9 cellular contexts compared by ENCODE assay signal in genomic region chr10:104925232-104925851, GRCh38.
DNase-seq lines count a peak whose midpoint lies in the region; ATAC-seq and TF ChIP-seq lines count a peak whose summit lies in the region.
"Had no signal": no experiment of that assay in that cellular context is flagged by ENCODE, and none has a peak within 500 bp of the region (broad histone marks: within the 10 kb centered on the region; RNA-seq: fewer than 3 reads in every experiment).

No MANE protein-coding gene starts in this region.

- H3K4me1 Mint-ChIP-seq in mesothelial cell of epicardium, result peaks cover 4% of the 10 kb centered on the region

- H3K9me3 ChIP-seq in mammary epithelial cell (replicated peaks; ENCODE audit: insufficient read depth, low read length), result no peaks in the 10 kb centered on the region
- H3K9me3 ChIP-seq: BLaER1 had no signal

- WGBS in mammary epithelial cell (ENCODE audit: low coverage, missing lambda C conversion rate), result 17% methylated on average over 3 of the region's 3 CpGs

- H4K20me1 ChIP-seq in mammary epithelial cell (ENCODE audit: insufficient read depth, low read length), result no peaks in the 10 kb centered on the region
- H4K20me1 ChIP-seq: BLaER1 had no signal

- H3K4me1 ChIP-seq in mammary epithelial cell (ENCODE audit: insufficient read depth, low read length), result no peaks in the 10 kb centered on the region
- H3K4me1 ChIP-seq: BLaER1 had no signal

- H3K4me3 ChIP-seq in mammary epithelial cell (replicated peaks in 1 of 3; ENCODE audit: insufficient read depth in 1 of 3, low read depth in 2 of 3, low read length in 3 of 3), result no peak overlapping the region
- H3K4me3 ChIP-seq: BLaER1 had no signal

- no peaks in the 10 kb centered on the region for H3K9me3 Mint-ChIP-seq in mesothelial cell of epicardium

- H3K36me3 ChIP-seq in mammary epithelial cell (ENCODE audit: insufficient read depth, low read length), result no peaks in the 10 kb centered on the region
- H3K36me3 ChIP-seq: BLaER1 had no signal

- ATAC-seq in GM21390 (IDR thresholded peaks at IDR 0.05; ENCODE audit: unreplicated experiment), result peak; percentile 58
- ATAC-seq in GM21447 (IDR thresholded peaks at IDR 0.05; ENCODE audit: unreplicated experiment), result no peak
- no peak for ATAC-seq in GM21528 (IDR thresholded peaks at IDR 0.05; ENCODE audit: low FRiP score, unreplicated experiment)

- no peak overlapping the region for H3K4me2 ChIP-seq in mammary epithelial cell (ENCODE audit: insufficient read depth, low read depth, low read length)
- H3K4me2 ChIP-seq: BLaER1 had no signal

- DNase-seq in NCI-H1092 treated with DMSO at 0.1 percent for 48 hours (lab: John Stamatoyannopoulos, UW) (peak; percentile 0), NCI-H1092 (lab: John Stamatoyannopoulos, UW) (no peak), NCI-H748 treated with DMSO at 0.1 percent for 48 hours (lab: John Stamatoyannopoulos, UW) (peak; percentile 58), mammary epithelial cell (peak; percentile 16), mesothelial cell of epicardium (ENCODE audit: low spot score in 2 of 2, unreplicated experiment in 2 of 2) (peak in 1 of 2 experiments; percentile 41)

- TF ChIP-seq CTCF in mammary epithelial cell (conservative IDR thresholded peaks at IDR 0.05 in 1 of 2, IDR thresholded peaks at IDR 0.05 in 1 of 2; ENCODE audit: extremely low read depth in 1 of 2, insufficient read depth in 1 of 2, low read depth in 1 of 2, low read length in 2 of 2) (peak; percentile 80 to 81), mesothelial cell of epicardium (IDR thresholded peaks at IDR 0.05; ENCODE audit: unreplicated experiment) (peak; percentile 75)

- H3K9ac ChIP-seq in mammary epithelial cell (ENCODE audit: insufficient read depth, low read length), result no peak overlapping the region
- H3K9ac ChIP-seq: BLaER1 had no signal

- peaks cover 72% of the 10 kb centered on the region for H3K27me3 Mint-ChIP-seq in mesothelial cell of epicardium (ENCODE audit: low read depth)

- CTCF ChIA-PET in mammary epithelial cell (lab: Charles Lee; ENCODE audit: low non-redundant PET), result no interaction called here

- no peaks in the 10 kb centered on the region for H3K36me3 Mint-ChIP-seq in mesothelial cell of epicardium

- peaks cover 2% of the 10 kb centered on the region for H3K27me3 ChIP-seq in mammary epithelial cell (ENCODE audit: insufficient read depth, low read length)
- H3K27me3 ChIP-seq: BLaER1 had no signal

- H3K79me2 ChIP-seq in mammary epithelial cell (ENCODE audit: insufficient read depth, low read length), result no peaks in the 10 kb centered on the region

- dilution Hi-C loops in mammary epithelial cell (cut with HindIII; ENCODE audit: low sequenced_read_pairs), result no loop called here

- no peak overlapping the region for H3K4me3 Mint-ChIP-seq in mesothelial cell of epicardium

- no peak overlapping the region for H3K27ac Mint-ChIP-seq in mesothelial cell of epicardium

- H2AFZ ChIP-seq in mammary epithelial cell (ENCODE audit: low read depth, low read length), result no peak overlapping the region

- H3K27ac ChIP-seq in mammary epithelial cell (ENCODE audit: insufficient read depth, low read depth, low read length), result no peak overlapping the region
- H3K27ac ChIP-seq: BLaER1 had no signal

- in situ Hi-C loops in mammary epithelial cell (cut with MboI; ENCODE audit: low sequenced_read_pairs in 2 of 2), result no loop called here

- no TSS peak for BruUV-seq in mammary epithelial cell (replicated peaks; lab: Mats Ljungman, UMichigan)

- intact Hi-C loops in mammary epithelial cell (cut with micrococcal nuclease), result loop anchor here (1.0 to 5.0 kb wide), 3 partner anchors 158 to 518 kb away; no protein-coding TSS in a partner anchor
